15 cellular contexts compared by ENCODE assay signal in genomic region chr4:69910016-69910782, GRCh38. TPM values are rescaled to one million over a fixed set of nuclear protein-coding genes. Genes with fewer than 3 reads are reported as not detected.
DNase-seq lines count a peak whose midpoint lies in the region; ATAC-seq and TF ChIP-seq lines count a peak whose summit lies in the region.
"Had no signal": no experiment of that assay in that cellular context is flagged by ENCODE, and none has a peak within 500 bp of the region (broad histone marks: within the 10 kb centered on the region; RNA-seq: fewer than 3 reads in every experiment).

No MANE protein-coding gene starts in this region.

- no peaks in the 10 kb centered on the region for H3K27me3 Mint-ChIP-seq in stimulated activated naive CD8-positive, alpha-beta T cell treated with anti-CD3 and anti-CD28 coated beads, Interleukin-15, amount 100 ng/mL, for 72 hours
- H3K27me3 Mint-ChIP-seq: activated CD8-positive, alpha-beta T cell treated with anti-CD3 and anti-CD28 coated beads for 36 hours had no signal

- no peak for TF ChIP-seq POLR2A in upper lobe of left lung (IDR thresholded peaks at IDR 0.05)

- no peaks in the 10 kb centered on the region for H3K4me1 Mint-ChIP-seq in stimulated activated naive CD8-positive, alpha-beta T cell treated with anti-CD3 and anti-CD28 coated beads, Interleukin-15, amount 100 ng/mL, for 72 hours
- H3K4me1 Mint-ChIP-seq: GM23338 had no signal

- no peaks in the 10 kb centered on the region for H3K9me3 ChIP-seq in upper lobe of left lung
- H3K9me3 ChIP-seq: BLaER1, pancreas had no signal

- DNase-seq in GM12864 (ENCODE audit: low read depth) (peak; percentile 10), choroid plexus epithelial cell (ENCODE audit: low read depth) (peak; percentile 93), NCI-H1048 (lab: John Stamatoyannopoulos, UW) (no peak), NCI-H69 (lab: John Stamatoyannopoulos, UW) (no peak), upper lobe of left lung (no peak)
- DNase-seq in stimulated activated naive CD8-positive, alpha-beta T cell treated with anti-CD3 and anti-CD28 coated beads, Interleukin-15, amount 100 ng/mL, for 72 hours: no peak
- DNase-seq: activated CD8-positive, alpha-beta T cell treated with anti-CD3 and anti-CD28 coated beads for 36 hours; pancreas had no signal

- no peak for TF ChIP-seq EP300 in upper lobe of left lung (IDR thresholded peaks at IDR 0.05)

- no peaks in the 10 kb centered on the region for H3K27me3 ChIP-seq in upper lobe of left lung
- H3K27me3 ChIP-seq: BLaER1, cardiac muscle cell, pancreas had no signal

- no peak overlapping the region for H3K4me3 Mint-ChIP-seq in stimulated activated naive CD8-positive, alpha-beta T cell treated with anti-CD3 and anti-CD28 coated beads, Interleukin-15, amount 100 ng/mL, for 72 hours
- H3K4me3 Mint-ChIP-seq: activated CD8-positive, alpha-beta T cell treated with anti-CD3 and anti-CD28 coated beads for 36 hours; GM23338 had no signal

- no peak for TF ChIP-seq CTCF in GM12864 (IDR thresholded peaks at IDR 0.05; ENCODE audit: low read depth, low read length, missing control alignments)
- TF ChIP-seq CTCF in choroid plexus epithelial cell (conservative IDR thresholded peaks at IDR 0.05; ENCODE audit: low read depth, low read length): no peak
- no peak for TF ChIP-seq CTCF in upper lobe of left lung (IDR thresholded peaks at IDR 0.05)

- 83 to 85% methylated on average over 2 of the region's 2 CpGs for WGBS in upper lobe of left lung, 2 donors

- H3K9me3 Mint-ChIP-seq in stimulated activated naive CD8-positive, alpha-beta T cell treated with anti-CD3 and anti-CD28 coated beads, Interleukin-15, amount 100 ng/mL, for 72 hours: no peaks in the 10 kb centered on the region
- H3K9me3 Mint-ChIP-seq: activated CD8-positive, alpha-beta T cell treated with anti-CD3 and anti-CD28 coated beads for 36 hours; GM23338 had no signal

- no peaks in the 10 kb centered on the region for H3K36me3 ChIP-seq in upper lobe of left lung
- H3K36me3 ChIP-seq: BLaER1, cardiac muscle cell, pancreas had no signal

- no peak overlapping the region for H3K27ac ChIP-seq in upper lobe of left lung
- H3K27ac ChIP-seq: BLaER1, cardiac muscle cell, pancreas had no signal

- no peaks in the 10 kb centered on the region for H3K4me1 ChIP-seq in upper lobe of left lung
- H3K4me1 ChIP-seq: BLaER1, pancreas had no signal

- H3K4me3 ChIP-seq in GM12864 (ENCODE audit: low read depth, low read length): no peak overlapping the region
- H3K4me3 ChIP-seq in choroid plexus epithelial cell (ENCODE audit: low read depth, low read length): no peak overlapping the region
- H3K4me3 ChIP-seq in upper lobe of left lung: no peak overlapping the region
- H3K4me3 ChIP-seq: BLaER1, cardiac muscle cell, GM23338, pancreas had no signal

- no peak overlapping the region for H3K27ac Mint-ChIP-seq in stimulated activated naive CD8-positive, alpha-beta T cell treated with anti-CD3 and anti-CD28 coated beads, Interleukin-15, amount 100 ng/mL, for 72 hours
- H3K27ac Mint-ChIP-seq: activated CD8-positive, alpha-beta T cell treated with anti-CD3 and anti-CD28 coated beads for 36 hours; GM23338 had no signal

- peak; percentile 76 for ATAC-seq in GM19467 (IDR thresholded peaks at IDR 0.05; ENCODE audit: unreplicated experiment)
- ATAC-seq in HG03097 (IDR thresholded peaks at IDR 0.05; ENCODE audit: low FRiP score, unreplicated experiment): peak; percentile 80
- no peak for ATAC-seq in stimulated activated naive CD8-positive, alpha-beta T cell treated with anti-CD3 and anti-CD28 coated beads, Interleukin-15, amount 100 ng/mL, for 72 hours
- ATAC-seq in upper lobe of left lung (ENCODE audit: low FRiP score in 2 of 2): no peak
- ATAC-seq: activated CD8-positive, alpha-beta T cell treated with anti-CD3 and anti-CD28 coated beads for 36 hours; GM23338 had no signal

RNA-seq across cellular contexts. Expression of gene CSN1S1, which starts 20.7 kb away (rescaled TPM):
- total RNA-seq in upper lobe of left lung: not detected
- total RNA-seq: activated CD8-positive, alpha-beta T cell treated with anti-CD3 and anti-CD28 coated beads for 36 hours; cardiac muscle cell; GM23338; M059J; RPMI7951 had no signal

RNA-seq across cellular contexts. Expression of gene SULT1E1, which starts 50.3 kb away (rescaled TPM):
- 1 to 10 TPM in 5 of 6 donors, not detected in 1; 1.2 to 4.3 (median 2.2) TPM for total RNA-seq in upper lobe of left lung
- total RNA-seq: activated CD8-positive, alpha-beta T cell treated with anti-CD3 and anti-CD28 coated beads for 36 hours; cardiac muscle cell; GM23338; M059J; RPMI7951 had no signal

RNA-seq across cellular contexts. Expression of gene CSN2, which starts 55.3 kb away (rescaled TPM):
- not detected for total RNA-seq in upper lobe of left lung
- total RNA-seq: activated CD8-positive, alpha-beta T cell treated with anti-CD3 and anti-CD28 coated beads for 36 hours; cardiac muscle cell; GM23338; M059J; pancreas; RPMI7951 had no signal

Comparison
In these comparisons a context has a peak if more than half of its experiments do, and no peak if none do; other contexts are left out.
1. DNase-seq: peak in GM12864 (single experiment) and choroid plexus epithelial cell (single experiment); none in NCI-H1048 (single experiment), stimulated activated naive CD8-positive, alpha-beta T cell treated with anti-CD3 and anti-CD28 coated beads, Interleukin-15, amount 100 ng/mL, for 72 hours (0 of 2), NCI-H69 (single experiment) and upper lobe of left lung (0 of 2).
2. ATAC-seq: peak in GM19467 (single experiment) and HG03097 (single experiment); none in stimulated activated naive CD8-positive, alpha-beta T cell treated with anti-CD3 and anti-CD28 coated beads, Interleukin-15, amount 100 ng/mL, for 72 hours (single experiment) and upper lobe of left lung (0 of 2).